In genomic region chr19:13117772-13118423, GRCh38 we compare ENCODE assay signal across 8 cellular contexts. TPM values are rescaled to one million over a fixed set of nuclear protein-coding genes. Genes with fewer than 3 reads are reported as not detected.
DNase-seq lines count a peak whose midpoint lies in the region; ATAC-seq and TF ChIP-seq lines count a peak whose summit lies in the region.

Gene NACC1, plus strand, starts transcription at chr19:13118264. Its CDS starts 16,944 bp downstream, at chr19:13135208.

- H3K27me3 ChIP-seq in A673 (replicated peaks; ENCODE audit: insufficient read depth, low read depth, low read length, poor library complexity) = no peaks in the 10 kb centered on the region

- intact Hi-C loops in A673 (cut with micrococcal nuclease; ENCODE audit: unreplicated experiment) (loop anchor here (2.0 kb wide), 1 partner anchor 33 kb away; the partner anchor contains the start of genes IER2 and STX10), left colon (cut with DNase I, micrococcal nuclease) (no loop called here)

- peak within 1 kb of the TSS; percentile 82 for H3K4me3 ChIP-seq in A673 (ENCODE audit: low read depth, low read length, poor library complexity, severe bottlenecking)

- BruUV-seq in A673 (replicated peaks; lab: Mats Ljungman, UMichigan) = no TSS peak

- H3K36me3 ChIP-seq in A673 (ENCODE audit: insufficient read depth, low read length, poor library complexity, severe bottlenecking) = peaks cover 18% of the 10 kb centered on the region

- CTCF ChIA-PET in A673 (lab: Charles Lee) = interaction anchor here (0.6 kb wide), 1 partner anchor 158 kb away, joined by 4 read pairs; no protein-coding TSS in a partner anchor

- POLR2A ChIA-PET in A673 (lab: Charles Lee; ENCODE audit: low non-redundant PET) = interaction anchor here (1.8 kb wide), 1 partner anchor 35 kb away, joined by 6 read pairs; no protein-coding TSS in a partner anchor

- ATAC-seq in GM18873 (IDR thresholded peaks at IDR 0.05; ENCODE audit: low FRiP score, unreplicated experiment) = peak; percentile 37
- peak; percentile 61 for ATAC-seq in HG03196 (IDR thresholded peaks at IDR 0.05; ENCODE audit: unreplicated experiment)
- peak; percentile 89 for ATAC-seq in left colon

- peaks cover 45% of the 10 kb centered on the region for H3K4me1 ChIP-seq in A673 (ENCODE audit: insufficient read depth, low read length, poor library complexity, severe bottlenecking)

- DNase-seq in A673 (ENCODE audit: low spot score) = peak; percentile 97
- peak; percentile 86 for DNase-seq in NCI-H510A (lab: John Stamatoyannopoulos, UW)
- peak; percentile 93 for DNase-seq in activated CD4-positive, alpha-beta T cell treated with anti-CD3 and anti-CD28 coated beads for 48 hours
- DNase-seq in left colon = peak; percentile 89 to 90
- DNase-seq in stimulated activated CD4-positive, alpha-beta T cell treated with anti-CD3 and anti-CD28 coated beads, Interleukin-1b, Interleukin-23, amount 100 ng/mL, for 4 hours (ENCODE audit: low read depth in 2 of 2) = peak; percentile 80 to 90

- no peak for TF ChIP-seq CTCF in A673 (conservative IDR thresholded peaks at IDR 0.05; ENCODE audit: low read depth, low read length)

- H3K27ac ChIP-seq in A673 (ENCODE audit: low read depth, low read length, poor library complexity, severe bottlenecking) = peak within 1 kb of the TSS; percentile 95
- peak within 1 kb of the TSS; percentile 54 for H3K27ac ChIP-seq in cingulate gyrus (ENCODE audit: low read depth, low read length)

- no peaks in the 10 kb centered on the region for H3K9me3 ChIP-seq in A673 (ENCODE audit: low read depth, low read length, poor library complexity, severe bottlenecking)

RNA-seq across cellular contexts. Expression of gene NACC1, which starts in this region (rescaled TPM):
- total RNA-seq in A673 (2021) (119 and 126 TPM in 2 replicates), left colon (10 to 100 TPM; 56.1 to 67.2 TPM)

Comparison
In these comparisons a context has a peak if more than half of its experiments do, and no peak if none do; other contexts are left out.
1. Peak in every context shown above with its lines: DNase-seq, ATAC-seq, H3K4me3 ChIP-seq and H3K27ac ChIP-seq.
2. ATAC-seq: peak in every context shown above with its lines; median percentile 89 in left colon; 61 in HG03196; 37 in GM18873.